ENCODE assay signal across 1 cellular context in the genomic region with DNA sequence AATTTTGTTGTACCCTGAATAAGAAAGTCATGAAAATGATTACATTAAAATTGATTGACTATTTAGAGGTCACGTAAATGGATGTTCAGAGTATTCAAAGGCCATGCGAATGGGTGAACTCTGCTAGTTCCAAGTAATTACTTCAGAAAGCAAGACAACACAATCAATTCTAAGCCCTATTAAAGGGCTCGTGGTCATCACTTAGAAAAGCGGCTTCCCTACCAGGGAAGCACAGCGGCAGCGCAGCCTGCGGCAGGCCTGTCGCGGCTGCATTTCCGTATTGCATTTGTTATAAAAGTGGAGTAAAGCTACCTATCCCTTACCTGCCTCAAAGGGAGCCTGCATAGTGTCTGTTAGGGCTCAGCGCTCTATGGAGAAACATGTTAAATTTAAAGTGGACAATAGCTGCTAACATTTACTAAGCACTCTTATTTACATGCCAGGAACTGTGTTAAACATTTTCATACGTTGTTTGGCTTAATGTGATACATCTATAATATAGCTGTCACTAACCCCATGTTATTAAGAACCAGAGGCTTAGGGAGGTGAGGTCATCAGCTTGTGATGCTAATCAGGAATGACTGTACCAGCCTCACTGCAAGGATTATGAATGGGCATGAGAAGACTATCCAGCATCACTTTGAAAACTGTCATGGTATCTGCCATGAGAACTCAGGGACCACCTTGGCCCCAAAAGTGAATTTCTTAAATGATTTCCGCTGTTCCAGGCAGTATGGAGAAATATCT.
TF ChIP-seq lines count a peak whose summit lies in the region.

No MANE protein-coding gene starts in this region.

TF ChIP-seq in HEK293, 187 proteins besides CTCF, POLR2A, EP300 and RAD21 (continued from another document):
- TF ChIP-seq, protein P1, sequence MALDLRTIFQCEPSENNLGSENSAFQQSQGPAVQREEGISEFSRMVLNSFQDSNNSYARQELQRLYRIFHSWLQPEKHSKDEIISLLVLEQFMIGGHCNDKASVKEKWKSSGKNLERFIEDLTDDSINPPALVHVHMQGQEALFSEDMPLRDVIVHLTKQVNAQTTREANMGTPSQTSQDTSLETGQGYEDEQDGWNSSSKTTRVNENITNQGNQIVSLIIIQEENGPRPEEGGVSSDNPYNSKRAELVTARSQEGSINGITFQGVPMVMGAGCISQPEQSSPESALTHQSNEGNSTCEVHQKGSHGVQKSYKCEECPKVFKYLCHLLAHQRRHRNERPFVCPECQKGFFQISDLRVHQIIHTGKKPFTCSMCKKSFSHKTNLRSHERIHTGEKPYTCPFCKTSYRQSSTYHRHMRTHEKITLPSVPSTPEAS (tag by site-specific recombination; IDR thresholded peaks at IDR 0.05): no peak
- TF ChIP-seq ZBTB17 (tag by site-specific recombination; IDR thresholded peaks at IDR 0.05) (peak; percentile 45; the same call in 1 of the 2 replicates), ZBTB7A (tag by site-specific recombination; IDR thresholded peaks at IDR 0.05; ENCODE audit: low read depth) (no peak), ZNF302 (tag by site-specific recombination; IDR thresholded peaks at IDR 0.05; ENCODE audit: low read depth) (no peak), ZNF24 (tag by site-specific recombination; IDR thresholded peaks at IDR 0.05) (0 out of 2 replicates have a peak, but pooled peaks have one; percentile 38), ZNF473 (tag by site-specific recombination; IDR thresholded peaks at IDR 0.05) (no peak), GLIS1 (tag by site-specific recombination; IDR thresholded peaks at IDR 0.05) (no peak), ZNF341 (tag by site-specific recombination; IDR thresholded peaks at IDR 0.05; ENCODE audit: low read depth) (no peak), ZNF248 (tag by site-specific recombination; IDR thresholded peaks at IDR 0.05) (no peak), ZNF621 (tag by site-specific recombination; IDR thresholded peaks at IDR 0.05) (no peak), ZBTB8A (tag by site-specific recombination; IDR thresholded peaks at IDR 0.05) (no peak), HOXC10 (CRISPR knock-in tag; IDR thresholded peaks at IDR 0.05) (no peak)
- TF ChIP-seq, protein P2, sequence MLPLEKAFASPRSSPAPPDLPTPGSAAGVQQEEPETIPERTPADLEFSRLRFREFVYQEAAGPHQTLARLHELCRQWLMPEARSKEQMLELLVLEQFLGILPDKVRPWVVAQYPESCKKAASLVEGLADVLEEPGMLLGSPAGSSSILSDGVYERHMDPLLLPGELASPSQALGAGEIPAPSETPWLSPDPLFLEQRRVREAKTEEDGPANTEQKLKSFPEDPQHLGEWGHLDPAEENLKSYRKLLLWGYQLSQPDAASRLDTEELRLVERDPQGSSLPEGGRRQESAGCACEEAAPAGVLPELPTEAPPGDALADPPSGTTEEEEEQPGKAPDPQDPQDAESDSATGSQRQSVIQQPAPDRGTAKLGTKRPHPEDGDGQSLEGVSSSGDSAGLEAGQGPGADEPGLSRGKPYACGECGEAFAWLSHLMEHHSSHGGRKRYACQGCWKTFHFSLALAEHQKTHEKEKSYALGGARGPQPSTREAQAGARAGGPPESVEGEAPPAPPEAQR (tag by site-specific recombination; IDR thresholded peaks at IDR 0.05): no peak
- TF ChIP-seq, protein P3, sequence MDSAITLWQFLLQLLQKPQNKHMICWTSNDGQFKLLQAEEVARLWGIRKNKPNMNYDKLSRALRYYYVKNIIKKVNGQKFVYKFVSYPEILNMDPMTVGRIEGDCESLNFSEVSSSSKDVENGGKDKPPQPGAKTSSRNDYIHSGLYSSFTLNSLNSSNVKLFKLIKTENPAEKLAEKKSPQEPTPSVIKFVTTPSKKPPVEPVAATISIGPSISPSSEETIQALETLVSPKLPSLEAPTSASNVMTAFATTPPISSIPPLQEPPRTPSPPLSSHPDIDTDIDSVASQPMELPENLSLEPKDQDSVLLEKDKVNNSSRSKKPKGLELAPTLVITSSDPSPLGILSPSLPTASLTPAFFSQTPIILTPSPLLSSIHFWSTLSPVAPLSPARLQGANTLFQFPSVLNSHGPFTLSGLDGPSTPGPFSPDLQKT (IDR thresholded peaks at IDR 0.05; ENCODE audit: borderline replicate concordance, low read depth, low read length): no peak
- TF ChIP-seq, protein P4, sequence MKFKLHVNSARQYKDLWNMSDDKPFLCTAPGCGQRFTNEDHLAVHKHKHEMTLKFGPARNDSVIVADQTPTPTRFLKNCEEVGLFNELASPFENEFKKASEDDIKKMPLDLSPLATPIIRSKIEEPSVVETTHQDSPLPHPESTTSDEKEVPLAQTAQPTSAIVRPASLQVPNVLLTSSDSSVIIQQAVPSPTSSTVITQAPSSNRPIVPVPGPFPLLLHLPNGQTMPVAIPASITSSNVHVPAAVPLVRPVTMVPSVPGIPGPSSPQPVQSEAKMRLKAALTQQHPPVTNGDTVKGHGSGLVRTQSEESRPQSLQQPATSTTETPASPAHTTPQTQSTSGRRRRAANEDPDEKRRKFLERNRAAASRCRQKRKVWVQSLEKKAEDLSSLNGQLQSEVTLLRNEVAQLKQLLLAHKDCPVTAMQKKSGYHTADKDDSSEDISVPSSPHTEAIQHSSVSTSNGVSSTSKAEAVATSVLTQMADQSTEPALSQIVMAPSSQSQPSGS (tag by site-specific recombination; IDR thresholded peaks at IDR 0.05; ENCODE audit: low read depth): peak; percentile 76; the same call in 1 of the 2 replicates
